Comparison of ENCODE assay signal across 8 cellular contexts in genomic region chr9:126914458-126915280, GRCh38. TPM values are rescaled to one million over a fixed set of nuclear protein-coding genes. Genes with fewer than 3 reads are reported as not detected.
DNase-seq lines count a peak whose midpoint lies in the region; ATAC-seq and TF ChIP-seq lines count a peak whose summit lies in the region.

Gene RALGPS1, plus strand, starts transcription at chr9:126914782. Its CDS starts 47,508 bp downstream, at chr9:126962290.

- no peaks in the 10 kb centered on the region for H4K20me1 ChIP-seq in osteoblast (ENCODE audit: insufficient read depth, low read length)

- peak within 1 kb of the TSS; percentile 67 for H3K4me3 Mint-ChIP-seq in activated naive CD8-positive, alpha-beta T cell treated with anti-CD3 and anti-CD28 coated beads for 36 hours

- no peak for TF ChIP-seq POLR2A in testis (IDR thresholded peaks at IDR 0.05)

- intact Hi-C loops in head of caudate nucleus (cut with DNase I) (no loop called here), testis (cut with DNase I; ENCODE audit: low total_unique reads) (no loop called here)

- H3K27ac ChIP-seq in osteoblast (ENCODE audit: low read depth, low read length) (no peak within 1 kb of the TSS), testis (peak within 1 kb of the TSS in 1 of 2 donors; percentile 86)

- WGBS in testis, 2 donors: 0 to 1% methylated on average over 9 to 33 of the region's 105 CpGs

- DNase-seq in GM12864 (ENCODE audit: low read depth) (peak; percentile 79), NCI-H1105 treated with DMSO at 0.1 percent for 48 hours (lab: John Stamatoyannopoulos, UW) (peak; percentile 95), SKM-1 (lab: John Stamatoyannopoulos, UW; ENCODE audit: unreplicated experiment) (peak; percentile 82), head of caudate nucleus (peak; percentile 94 to 99 (median 97)), osteoblast (ENCODE audit: insufficient read length, low spot score, missing footprints) (peak; percentile 100), testis (peak; percentile 97)
- DNase-seq in activated naive CD8-positive, alpha-beta T cell treated with anti-CD3 and anti-CD28 coated beads for 36 hours: peak; percentile 91

- ATAC-seq in HG02678 (IDR thresholded peaks at IDR 0.05; ENCODE audit: unreplicated experiment): peak; percentile 98

- TF ChIP-seq CTCF in GM12864 (IDR thresholded peaks at IDR 0.05; ENCODE audit: low read depth, low read length, missing control alignments) (no peak), osteoblast (IDR thresholded peaks at IDR 0.05; ENCODE audit: extremely low read depth, low read depth, low read length) (no peak), testis (IDR thresholded peaks at IDR 0.05) (no peak)

- H3K4me1 Mint-ChIP-seq in activated naive CD8-positive, alpha-beta T cell treated with anti-CD3 and anti-CD28 coated beads for 36 hours: peaks cover 9% of the 10 kb centered on the region

- H3K36me3 ChIP-seq in osteoblast (ENCODE audit: insufficient read depth, low read length) (no peaks in the 10 kb centered on the region), testis (ENCODE audit: low read depth, missing control alignments) (no peaks in the 10 kb centered on the region)

- H3K79me2 ChIP-seq in osteoblast (ENCODE audit: insufficient read depth, low read length): no peaks in the 10 kb centered on the region

- no peak within 1 kb of the TSS for H3K27ac Mint-ChIP-seq in activated naive CD8-positive, alpha-beta T cell treated with anti-CD3 and anti-CD28 coated beads for 36 hours

- H3K4me2 ChIP-seq in osteoblast (ENCODE audit: insufficient read depth, low read length): peak within 1 kb of the TSS; percentile 68

- peaks cover 4% of the 10 kb centered on the region for H3K9me3 Mint-ChIP-seq in activated naive CD8-positive, alpha-beta T cell treated with anti-CD3 and anti-CD28 coated beads for 36 hours

- peaks cover 9% of the 10 kb centered on the region for H3K27me3 ChIP-seq in osteoblast (ENCODE audit: insufficient read depth, low read length)
- no peaks in the 10 kb centered on the region for H3K27me3 ChIP-seq in testis

- H3K36me3 Mint-ChIP-seq in activated naive CD8-positive, alpha-beta T cell treated with anti-CD3 and anti-CD28 coated beads for 36 hours: no peaks in the 10 kb centered on the region

- no peaks in the 10 kb centered on the region for H3K4me1 ChIP-seq in osteoblast (ENCODE audit: insufficient read depth, low read length)
- H3K4me1 ChIP-seq in testis: no peaks in the 10 kb centered on the region

- H3K4me3 ChIP-seq in GM12864 (ENCODE audit: low read depth, low read length) (peak within 1 kb of the TSS; percentile 57), osteoblast (ENCODE audit: insufficient read depth, low read length) (peak within 1 kb of the TSS; percentile 67), testis (peak within 1 kb of the TSS; percentile 26 to 84)

- H2AFZ ChIP-seq in osteoblast (ENCODE audit: low read length): peak within 1 kb of the TSS; percentile 76

- H3K27me3 Mint-ChIP-seq in activated naive CD8-positive, alpha-beta T cell treated with anti-CD3 and anti-CD28 coated beads for 36 hours: peaks cover 15% of the 10 kb centered on the region

- H3K9me3 ChIP-seq in osteoblast (ENCODE audit: low read depth, low read length) (no peaks in the 10 kb centered on the region), testis (no peaks in the 10 kb centered on the region)

RNA-seq across cellular contexts. Expression of gene RALGPS1, which starts in this region (rescaled TPM):
- 1 to 10 TPM in 1 of 2 experiments, under 1 TPM in 1; 0.56 to 1.1 TPM for total RNA-seq in activated naive CD8-positive, alpha-beta T cell treated with anti-CD3 and anti-CD28 coated beads for 36 hours
- total RNA-seq in osteoblast: 5.1 and 5.3 TPM in 2 replicates
- total RNA-seq in testis: 10 to 100 TPM; 36.9 to 48.6 TPM
- 35.9 TPM for polyA plus RNA-seq in testis (ENCODE audit: insufficient read depth, low read depth, low replicate concordance)
